24 cellular contexts compared by ENCODE assay signal in the genomic region with DNA sequence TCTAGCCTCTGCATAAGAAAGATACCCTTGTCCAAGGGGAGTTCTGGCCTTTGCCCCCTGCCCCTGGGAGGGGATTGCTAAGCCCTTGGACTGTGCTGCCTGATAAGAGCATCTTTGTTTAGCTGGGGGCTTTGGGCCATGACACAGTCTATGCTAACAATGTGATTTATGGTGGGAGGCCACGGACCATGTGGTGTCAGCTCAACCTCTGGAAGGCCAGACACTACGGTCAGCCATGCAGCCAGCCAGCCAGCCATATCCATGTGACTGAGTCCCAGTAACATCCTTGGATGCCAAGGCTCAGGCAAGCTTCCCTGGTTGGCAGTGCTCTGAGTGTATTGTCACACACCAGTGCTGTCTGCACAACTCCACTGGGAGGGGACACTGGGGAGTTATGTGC.
"Had no signal": no experiment of that assay in that cellular context is flagged by ENCODE, and none has a peak within 500 bp of the region (broad histone marks: within the 10 kb centered on the region; RNA-seq: fewer than 3 reads in every experiment).

No MANE protein-coding gene starts in this region.

- H3K4me1 ChIP-seq: esophagus muscularis mucosa, gastrocnemius medialis, parathyroid adenoma, transverse colon, uterus had no signal

- H3K4me1 Mint-ChIP-seq: central memory CD8-positive, alpha-beta T cell; immature natural killer cell; natural killer cell had no signal

- H3K27me3 ChIP-seq: gastrocnemius medialis, neural progenitor cell, sigmoid colon, transverse colon, uterus had no signal

- H3K36me3 ChIP-seq: esophagus muscularis mucosa, gastrocnemius medialis, neural progenitor cell, sigmoid colon, thoracic aorta, transverse colon, uterus had no signal

- H3K4me3 ChIP-seq: esophagus muscularis mucosa, gastrocnemius medialis, lung, neural progenitor cell, sigmoid colon, skin epidermis, thoracic aorta, transverse colon, uterus had no signal

- H2AFZ ChIP-seq: neural progenitor cell, parathyroid adenoma had no signal

- H3K9me3 ChIP-seq: esophagus muscularis mucosa, gastrocnemius medialis, sigmoid colon, thoracic aorta, transverse colon, uterus had no signal

- DNase-seq: cortex of kidney; effector memory CD8-positive, alpha-beta T cell; gastrocnemius medialis; immature natural killer cell; left cardiac atrium; left ventricle myocardium superior; mesendoderm; natural killer cell; occipital lobe; sigmoid colon; stimulated activated CD4-positive, alpha-beta T cell treated with anti-CD3 and anti-CD28 coated beads, Interleukin-2, amount 100 ng/mL, for 24 hours; stimulated activated CD4-positive, alpha-beta T cell treated with anti-CD3 and anti-CD28 coated beads, Interleukin-4, amount 100 ng/mL, for 4 hours; stimulated activated naive B cell treated with anti-CD40 and anti-IgM and Interleukin-4, amounts not matched to agents 10 μg/mL and 1 μg/mL and 100 μg/mL, for 72 hours; stimulated activated naive CD8-positive, alpha-beta T cell treated with anti-CD3 and anti-CD28 coated beads, Interleukin-15, amount 100 ng/mL, for 72 hours; transverse colon; uterus had no signal

- ATAC-seq: effector memory CD8-positive, alpha-beta T cell; left cardiac atrium; natural killer cell; stimulated activated naive B cell treated with anti-CD40 and anti-IgM and Interleukin-4, amounts not matched to agents 10 μg/mL and 1 μg/mL and 100 μg/mL, for 72 hours; stimulated activated naive CD8-positive, alpha-beta T cell treated with anti-CD3 and anti-CD28 coated beads, Interleukin-15, amount 100 ng/mL, for 72 hours had no signal

- H3K36me3 Mint-ChIP-seq: immature natural killer cell, natural killer cell, neural progenitor cell had no signal

- H3K9me3 Mint-ChIP-seq: central memory CD8-positive, alpha-beta T cell; effector memory CD8-positive, alpha-beta T cell; immature natural killer cell; natural killer cell; neural progenitor cell; stimulated activated naive B cell treated with anti-CD40 and anti-IgM and Interleukin-4, amounts not matched to agents 10 μg/mL and 1 μg/mL and 100 μg/mL, for 72 hours; stimulated activated naive CD8-positive, alpha-beta T cell treated with anti-CD3 and anti-CD28 coated beads, Interleukin-15, amount 100 ng/mL, for 72 hours had no signal

- H3K79me2 ChIP-seq: parathyroid adenoma had no signal

- H3K4me3 Mint-ChIP-seq: central memory CD8-positive, alpha-beta T cell; effector memory CD8-positive, alpha-beta T cell; immature natural killer cell; natural killer cell; neural progenitor cell; stimulated activated naive B cell treated with anti-CD40 and anti-IgM and Interleukin-4, amounts not matched to agents 10 μg/mL and 1 μg/mL and 100 μg/mL, for 72 hours; stimulated activated naive CD8-positive, alpha-beta T cell treated with anti-CD3 and anti-CD28 coated beads, Interleukin-15, amount 100 ng/mL, for 72 hours had no signal

- H3K9ac ChIP-seq: neural progenitor cell, parathyroid adenoma had no signal

- H3K27ac ChIP-seq: epithelial cell of prostate, esophagus muscularis mucosa, gastrocnemius medialis, neural progenitor cell, parathyroid adenoma, sigmoid colon, thoracic aorta, transverse colon, uterus had no signal

- H3K4me2 ChIP-seq: neural progenitor cell had no signal

- H3K27ac Mint-ChIP-seq: effector memory CD8-positive, alpha-beta T cell; immature natural killer cell; natural killer cell; neural progenitor cell; stimulated activated naive B cell treated with anti-CD40 and anti-IgM and Interleukin-4, amounts not matched to agents 10 μg/mL and 1 μg/mL and 100 μg/mL, for 72 hours had no signal
